Comparison of ENCODE assay signal across 8 cellular contexts in the genomic region with DNA sequence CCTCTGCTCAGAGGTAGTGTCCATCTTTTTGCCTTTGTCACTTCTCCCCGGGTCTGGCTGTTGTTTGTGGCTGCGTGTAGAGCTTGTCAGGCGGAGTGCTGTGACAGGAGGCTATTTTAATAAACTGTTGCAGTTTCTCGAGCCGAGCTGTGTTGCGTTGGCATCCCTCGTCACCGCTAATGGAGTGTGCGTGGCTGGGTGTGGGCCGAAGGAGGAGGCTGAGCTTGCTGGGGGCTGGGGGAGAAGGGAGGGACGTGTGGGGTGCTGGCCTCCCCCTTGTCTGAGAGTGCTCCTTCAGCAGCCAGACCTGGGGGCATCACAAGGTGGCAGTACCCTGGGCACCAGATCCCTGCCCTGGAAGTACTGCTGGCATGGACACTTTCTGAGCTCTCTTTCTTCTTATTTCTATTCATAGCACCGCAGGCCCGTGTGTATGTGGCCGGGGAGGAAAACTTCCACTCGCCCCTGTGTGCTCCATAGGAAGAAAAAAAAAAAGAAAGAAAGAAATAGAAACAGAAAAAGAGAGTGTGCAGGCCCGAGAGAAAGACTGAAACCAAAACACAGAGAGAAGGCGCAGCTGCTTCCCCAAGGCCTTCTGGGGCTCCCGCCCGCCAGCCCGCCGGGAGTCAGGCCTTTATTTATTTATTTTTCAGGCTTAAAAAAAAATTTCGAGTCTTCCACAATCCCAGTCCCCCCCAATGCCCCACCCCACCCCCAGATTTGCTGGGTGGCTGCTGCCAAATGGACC. TPM values are rescaled to one million over a fixed set of nuclear protein-coding genes. Genes with fewer than 3 reads are reported as not detected.
DNase-seq lines count a peak whose midpoint lies in the region; ATAC-seq and TF ChIP-seq lines count a peak whose summit lies in the region.

No MANE protein-coding gene starts in this region.

- H3K4ac ChIP-seq in trophoblast cell (ENCODE audit: low read depth, low read length): no peak overlapping the region

- H4K12ac ChIP-seq in trophoblast cell (ENCODE audit: low read depth, low read length): no peak overlapping the region

- H3K14ac ChIP-seq in trophoblast cell (ENCODE audit: low read length): no peak overlapping the region

- DNase-seq in NCI-H2227 (lab: John Stamatoyannopoulos, UW; ENCODE audit: unreplicated experiment) (peak; percentile 25), NCI-H2227 treated with DMSO at 0.1 percent for 48 hours (lab: John Stamatoyannopoulos, UW) (no peak), right cardiac atrium (peak; percentile 57 to 85 (median 80)), trophoblast cell (no peak)

- H3K79me1 ChIP-seq in trophoblast cell (ENCODE audit: low read length): no peaks in the 10 kb centered on the region

- H3K36me3 ChIP-seq in subcutaneous abdominal adipose tissue (ENCODE audit: control insufficient read depth in 5 of 5, insufficient read depth in 5 of 5, low read length in 5 of 5): peaks cover 0 to 5% (median 0%) of the 10 kb centered on the region in 5 donors
- H3K36me3 ChIP-seq in trophoblast cell (ENCODE audit: control insufficient read depth in 1 of 2, insufficient read depth in 2 of 2, low read length in 2 of 2): no peaks in the 10 kb centered on the region

- H3K27me3 ChIP-seq in right cardiac atrium (ENCODE audit: control insufficient read depth, insufficient read depth) (no peaks in the 10 kb centered on the region), subcutaneous abdominal adipose tissue (ENCODE audit: control insufficient read depth in 5 of 5, insufficient read depth in 4 of 5, low read length in 5 of 5) (no peaks in the 10 kb centered on the region), trophoblast cell (ENCODE audit: insufficient read depth, low read length) (peaks cover 88% of the 10 kb centered on the region)

- peak overlapping the region; percentile 91 for H3K27ac ChIP-seq in right cardiac atrium (ENCODE audit: low read length)
- H3K27ac ChIP-seq in subcutaneous abdominal adipose tissue (ENCODE audit: low read depth, low read length): peak overlapping the region; percentile 99
- no peak overlapping the region for H3K27ac ChIP-seq in trophoblast cell (ENCODE audit: low read depth, low read length)

- no peaks in the 10 kb centered on the region for H3K79me2 ChIP-seq in trophoblast cell (ENCODE audit: control insufficient read depth, insufficient read depth, low read length, poor library complexity)

- H3K23ac ChIP-seq in trophoblast cell (ENCODE audit: low read length): no peak overlapping the region

- H3K4me2 ChIP-seq in trophoblast cell (ENCODE audit: low read length): no peak overlapping the region

- H3K4me3 ChIP-seq in WI38 (ENCODE audit: low read depth, low read length) (peak overlapping the region; percentile 64), right cardiac atrium (ENCODE audit: low read length) (peak overlapping the region; percentile 27), subcutaneous abdominal adipose tissue (ENCODE audit: low read depth in 1 of 5, low read length in 5 of 5) (peak overlapping the region; percentile 45 to 76 (median 65)), trophoblast cell (ENCODE audit: low read depth, low read length) (no peak overlapping the region)

- H3K4me1 ChIP-seq in right cardiac atrium (ENCODE audit: control insufficient read depth, insufficient read depth, low read length): peaks cover 20% of the 10 kb centered on the region
- H3K4me1 ChIP-seq in subcutaneous abdominal adipose tissue (ENCODE audit: control insufficient read depth in 5 of 5, insufficient read depth in 5 of 5, low read length in 5 of 5): peaks cover 21 to 96% (median 92%) of the 10 kb centered on the region in 5 donors
- no peaks in the 10 kb centered on the region for H3K4me1 ChIP-seq in trophoblast cell (ENCODE audit: control insufficient read depth in 1 of 2, insufficient read depth in 2 of 2, low read length in 2 of 2)

- no peak overlapping the region for H2BK120ac ChIP-seq in trophoblast cell (ENCODE audit: insufficient read depth, low read length, poor library complexity)

- H3K18ac ChIP-seq in trophoblast cell (ENCODE audit: low read length): no peak overlapping the region

- H3K9ac ChIP-seq in subcutaneous abdominal adipose tissue (ENCODE audit: low read length in 5 of 5): peak overlapping the region in 4 of 5 donors; percentile 64 to 80 (median 67)
- no peak overlapping the region for H3K9ac ChIP-seq in trophoblast cell (ENCODE audit: low read length)

- H2BK5ac ChIP-seq in trophoblast cell (ENCODE audit: low read depth, low read length, poor library complexity): no peak overlapping the region

- no peak for TF ChIP-seq CTCF in WI38 (IDR thresholded peaks at IDR 0.05; ENCODE audit: low read depth, low read length)

- H4K91ac ChIP-seq in trophoblast cell (ENCODE audit: low read depth, low read length): no peak overlapping the region

- H2AK5ac ChIP-seq in trophoblast cell (ENCODE audit: low read length): no peak overlapping the region

- WGBS in right cardiac atrium: 7% methylated on average over 22 of the region's 22 CpGs
- no CpG with 5 or more reads among the region's 22 CpGs for WGBS in trophoblast cell (ENCODE audit: extremely low coverage, insufficient coverage, insufficient read length)

- intact Hi-C loops in right cardiac atrium (cut with DNase I): loop anchor here in 2 of 4 donors (5.0 kb wide), 2 partner anchors 35 to 40 kb away; no protein-coding TSS in a partner anchor

- H3K9me3 ChIP-seq in right cardiac atrium (ENCODE audit: control insufficient read depth, low read length): no peaks in the 10 kb centered on the region
- H3K9me3 ChIP-seq in subcutaneous abdominal adipose tissue (ENCODE audit: control insufficient read depth in 5 of 5, low read length in 5 of 5): no peaks in the 10 kb centered on the region
- H3K9me3 ChIP-seq in trophoblast cell (ENCODE audit: insufficient read depth, low read depth, low read length): peaks cover 2% of the 10 kb centered on the region

- H2BK12ac ChIP-seq in trophoblast cell (ENCODE audit: low read length): no peak overlapping the region

- H4K8ac ChIP-seq in trophoblast cell (ENCODE audit: low read depth, low read length): no peak overlapping the region

- ATAC-seq in right cardiac atrium: peak; percentile 46 to 53
- no peak for ATAC-seq in GM18520 (IDR thresholded peaks at IDR 0.05; ENCODE audit: unreplicated experiment)
- no peak for ATAC-seq in GM21526 (IDR thresholded peaks at IDR 0.05; ENCODE audit: low FRiP score, unreplicated experiment)

- no peak overlapping the region for H2AFZ ChIP-seq in trophoblast cell (ENCODE audit: insufficient read depth, low read length, poor library complexity)

RNA-seq across cellular contexts. Expression of gene NFIX, which starts 27.0 kb away (rescaled TPM):
- 100 to 1,000 TPM; 123 to 168 (median 156) TPM for total RNA-seq in right cardiac atrium
- 67.4 TPM for polyA plus RNA-seq in right cardiac atrium
- 0.03 and 0.04 TPM in 2 replicates for polyA plus RNA-seq in trophoblast cell (2013)

RNA-seq across cellular contexts. Expression of gene DAND5, which starts 52.9 kb away (rescaled TPM):
- total RNA-seq in right cardiac atrium: 10 to 100 TPM in 2 of 4 donors, 1 to 10 TPM in 2; 5.0 to 13.8 (median 11.1) TPM
- 7.0 TPM for polyA plus RNA-seq in right cardiac atrium
- 0.03 TPM in 2 replicates for polyA plus RNA-seq in trophoblast cell (2013)

Comparison
In these comparisons a context has a peak if more than half of its experiments do, and no peak if none do; other contexts are left out.
1. DNase-seq: peak in NCI-H2227 (single experiment) and right cardiac atrium (3 of 3); none in NCI-H2227 treated with DMSO at 0.1 percent for 48 hours (single experiment) and trophoblast cell (0 of 2).
2. ATAC-seq: peak in right cardiac atrium (2 of 2); none in GM18520 (single experiment) and GM21526 (single experiment).